ENCODE assay signal across 34 cellular contexts in the genomic region with DNA sequence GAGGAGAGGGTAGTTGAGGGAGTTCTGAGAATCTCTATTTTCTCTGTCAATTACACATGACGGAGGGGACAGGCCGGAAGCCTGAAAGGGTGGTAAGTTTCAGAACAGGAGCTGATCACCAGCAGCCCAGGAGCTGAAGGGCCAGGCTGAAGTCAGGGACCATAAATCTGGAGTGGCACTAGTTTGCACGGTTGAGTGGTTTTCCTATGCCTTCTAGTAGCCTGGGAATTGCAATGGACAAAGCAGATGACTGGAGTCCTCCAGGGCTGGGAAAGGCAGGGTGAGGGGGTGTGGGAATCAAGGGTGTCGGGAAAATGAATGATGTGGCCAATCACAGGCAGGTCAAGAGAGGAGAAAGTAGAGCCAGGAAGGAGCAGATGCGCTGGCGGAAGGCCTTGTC.
A peak's percentile ranks its signal among the peaks of the same experiment; 100 is the strongest.
DNase-seq lines count a peak whose midpoint lies in the region; ATAC-seq and TF ChIP-seq lines count a peak whose summit lies in the region.
"Had no signal": no experiment of that assay in that cellular context is flagged by ENCODE, and none has a peak within 500 bp of the region (broad histone marks: within the 10 kb centered on the region; RNA-seq: fewer than 3 reads in every experiment).

No MANE protein-coding gene starts in this region.

- peaks cover 22% of the 10 kb centered on the region for H3K27me3 ChIP-seq in osteoblast (ENCODE audit: insufficient read depth, low read length)
- H3K27me3 ChIP-seq: adrenal gland, body of pancreas, tibial nerve had no signal

- CTCF ChIA-PET in activated CD8-positive, alpha-beta T cell treated with anti-CD3 and anti-CD28 coated beads for 36 hours (lab: Charles Lee), result no interaction called here

- no peaks in the 10 kb centered on the region for H4K20me1 ChIP-seq in osteoblast (ENCODE audit: insufficient read depth, low read length)

- H3K4me1 ChIP-seq in osteoblast (ENCODE audit: insufficient read depth, low read length), result peaks cover 11% of the 10 kb centered on the region
- H3K4me1 ChIP-seq: adrenal gland, body of pancreas had no signal

- no peaks in the 10 kb centered on the region for H3K79me2 ChIP-seq in osteoblast (ENCODE audit: insufficient read depth, low read length)

- H3K4me3 Mint-ChIP-seq in activated CD8-positive, alpha-beta T cell treated with anti-CD3 and anti-CD28 coated beads for 36 hours, result no peak overlapping the region
- H3K4me3 Mint-ChIP-seq: activated CD4-positive, alpha-beta T cell treated with anti-CD3 and anti-CD28 coated beads, Interleukin-2, amount 10 ng/mL, durations not matched to agents 7 days and 5 days; activated CD8-positive, alpha-beta memory T cell treated with anti-CD3 and anti-CD28 coated beads, Interleukin-2, amount 10 ng/mL, durations not matched to agents 7 days and 5 days; CD8-positive, alpha-beta T cell; H9; mesothelial cell of epicardium; naive thymus-derived CD4-positive, alpha-beta T cell; stimulated activated naive CD8-positive, alpha-beta T cell treated with anti-CD3 and anti-CD28 coated beads, Interleukin-15, amount 100 ng/mL, for 72 hours had no signal

- no peak overlapping the region for H3K4me3 ChIP-seq in osteoblast (ENCODE audit: insufficient read depth, low read length)
- H3K4me3 ChIP-seq: adrenal gland, body of pancreas, dorsolateral prefrontal cortex, left ventricle myocardium inferior, tibial nerve had no signal

- H3K27me3 Mint-ChIP-seq in activated CD8-positive, alpha-beta T cell treated with anti-CD3 and anti-CD28 coated beads for 36 hours, result no peaks in the 10 kb centered on the region
- H3K27me3 Mint-ChIP-seq: stimulated activated naive CD8-positive, alpha-beta T cell treated with anti-CD3 and anti-CD28 coated beads, Interleukin-15, amount 100 ng/mL, for 72 hours had no signal

- no peaks in the 10 kb centered on the region for H3K9me3 Mint-ChIP-seq in activated CD8-positive, alpha-beta T cell treated with anti-CD3 and anti-CD28 coated beads for 36 hours
- H3K9me3 Mint-ChIP-seq: activated CD4-positive, alpha-beta T cell treated with anti-CD3 and anti-CD28 coated beads, Interleukin-2, amount 10 ng/mL, durations not matched to agents 7 days and 5 days; CD8-positive, alpha-beta T cell; H9; mesothelial cell of epicardium; naive thymus-derived CD4-positive, alpha-beta T cell had no signal

- DNase-seq in NCI-H1105 treated with DMSO at 0.1 percent for 48 hours (lab: John Stamatoyannopoulos, UW) (peak; percentile 14), NCI-H1105 (lab: John Stamatoyannopoulos, UW) (no peak), NCI-H187 (lab: John Stamatoyannopoulos, UW) (peak; percentile 75 to 79), osteoblast (ENCODE audit: insufficient read length, low spot score, missing footprints) (peak; percentile 61), AG08395 (ENCODE audit: low spot score) (no peak)
- peak; percentile 20 for DNase-seq in activated CD8-positive, alpha-beta T cell treated with anti-CD3 and anti-CD28 coated beads for 36 hours
- DNase-seq: 8988T; activated CD4-positive, alpha-beta T cell treated with anti-CD3 and anti-CD28 coated beads, Interleukin-2, amount 10 ng/mL, durations not matched to agents 7 days and 5 days; activated CD8-positive, alpha-beta memory T cell treated with anti-CD3 and anti-CD28 coated beads, Interleukin-2, amount 10 ng/mL, durations not matched to agents 7 days and 5 days; activated naive CD4-positive, alpha-beta T cell; activated T-cell treated with anti-CD3 and anti-CD28 coated beads, Interleukin-2, amount 50 U/mL, for 48 hours; adrenal gland; body of pancreas; CD8-positive, alpha-beta T cell; DMS153; dorsolateral prefrontal cortex; GF-D8; H9; hypothalamus; KG1; left ventricle myocardium inferior; naive thymus-derived CD4-positive, alpha-beta T cell; NCI-H1694 treated with DMSO at 0.1 percent for 48 hours; NCI-H226; OCI-M1; small intestine; stimulated activated CD4-positive, alpha-beta T cell treated with anti-CD3 and anti-CD28 coated beads, Interleukin-1b, Interleukin-23, amount 100 ng/mL, for 48 hours; stimulated activated CD8-positive, alpha-beta memory T cell treated with anti-CD3 and anti-CD28 coated beads, Interleukin-4, amount 100 ng/mL, for 48 hours; stimulated activated naive CD8-positive, alpha-beta T cell treated with anti-CD3 and anti-CD28 coated beads, Interleukin-15, amount 100 ng/mL, for 72 hours had no signal

- intact Hi-C loops in activated CD8-positive, alpha-beta T cell treated with anti-CD3 and anti-CD28 coated beads for 36 hours (cut with micrococcal nuclease), result no loop called here

- no peak overlapping the region for H3K27ac ChIP-seq in osteoblast (ENCODE audit: low read depth, low read length)
- H3K27ac ChIP-seq: adrenal gland, body of pancreas, dorsolateral prefrontal cortex, left ventricle myocardium inferior, tibial nerve had no signal

- no peaks in the 10 kb centered on the region for H3K36me3 ChIP-seq in osteoblast (ENCODE audit: insufficient read depth, low read length)
- H3K36me3 ChIP-seq: adrenal gland, left ventricle myocardium inferior, tibial nerve had no signal

- POLR2A ChIA-PET in activated CD8-positive, alpha-beta T cell treated with anti-CD3 and anti-CD28 coated beads for 36 hours (lab: Charles Lee), result interaction anchor here (0.6 kb wide), 1 partner anchor 78 kb away, joined by 3 read pairs; a partner anchor contains a TSS

- no peaks in the 10 kb centered on the region for H3K36me3 Mint-ChIP-seq in activated CD8-positive, alpha-beta T cell treated with anti-CD3 and anti-CD28 coated beads for 36 hours (ENCODE audit: low read depth)
- H3K36me3 Mint-ChIP-seq: activated CD8-positive, alpha-beta memory T cell treated with anti-CD3 and anti-CD28 coated beads, Interleukin-2, amount 10 ng/mL, durations not matched to agents 7 days and 5 days; CD8-positive, alpha-beta T cell; mesothelial cell of epicardium had no signal

- no peaks in the 10 kb centered on the region for H3K9me3 ChIP-seq in osteoblast (ENCODE audit: low read depth, low read length)
- H3K9me3 ChIP-seq: adrenal gland, body of pancreas, left ventricle myocardium inferior, tibial nerve had no signal

- H3K27ac Mint-ChIP-seq in activated CD8-positive, alpha-beta T cell treated with anti-CD3 and anti-CD28 coated beads for 36 hours, result no peak overlapping the region
- H3K27ac Mint-ChIP-seq: activated CD8-positive, alpha-beta memory T cell treated with anti-CD3 and anti-CD28 coated beads, Interleukin-2, amount 10 ng/mL, durations not matched to agents 7 days and 5 days; CD8-positive, alpha-beta T cell; H9; mesothelial cell of epicardium; naive thymus-derived CD4-positive, alpha-beta T cell; stimulated activated naive CD8-positive, alpha-beta T cell treated with anti-CD3 and anti-CD28 coated beads, Interleukin-15, amount 100 ng/mL, for 72 hours had no signal

- no peak overlapping the region for H3K4me2 ChIP-seq in osteoblast (ENCODE audit: insufficient read depth, low read length)

- TF ChIP-seq CTCF in activated CD8-positive, alpha-beta T cell treated with anti-CD3 and anti-CD28 coated beads for 36 hours (IDR thresholded peaks at IDR 0.05), result no peak
- no peak for TF ChIP-seq CTCF in osteoblast (IDR thresholded peaks at IDR 0.05; ENCODE audit: extremely low read depth, low read depth, low read length)

- peaks cover 3% of the 10 kb centered on the region for H3K4me1 Mint-ChIP-seq in activated CD8-positive, alpha-beta T cell treated with anti-CD3 and anti-CD28 coated beads for 36 hours (ENCODE audit: low read depth)

- ATAC-seq in activated CD8-positive, alpha-beta T cell treated with anti-CD3 and anti-CD28 coated beads for 36 hours, result peak; percentile 17
- ATAC-seq in GM21390 (IDR thresholded peaks at IDR 0.05; ENCODE audit: unreplicated experiment), result no peak
- ATAC-seq in HG03108 (IDR thresholded peaks at IDR 0.05; ENCODE audit: unreplicated experiment), result no peak
- ATAC-seq: activated CD8-positive, alpha-beta memory T cell treated with anti-CD3 and anti-CD28 coated beads, Interleukin-2, amount 10 ng/mL, durations not matched to agents 7 days and 5 days; body of pancreas; CD8-positive, alpha-beta T cell; Right ventricle myocardium inferior; stimulated activated naive CD8-positive, alpha-beta T cell treated with anti-CD3 and anti-CD28 coated beads, Interleukin-15, amount 100 ng/mL, for 72 hours had no signal

- no peak overlapping the region for H2AFZ ChIP-seq in osteoblast (ENCODE audit: low read length)

Comparison
In these comparisons a context has a peak if more than half of its experiments do, and no peak if none do; other contexts are left out.
1. DNase-seq: peak in NCI-H1105 treated with DMSO at 0.1 percent for 48 hours (single experiment), NCI-H187 (2 of 2), activated CD8-positive, alpha-beta T cell treated with anti-CD3 and anti-CD28 coated beads for 36 hours (single experiment) and osteoblast (single experiment); none in NCI-H1105 (single experiment) and AG08395 (single experiment).